In the genomic region with DNA sequence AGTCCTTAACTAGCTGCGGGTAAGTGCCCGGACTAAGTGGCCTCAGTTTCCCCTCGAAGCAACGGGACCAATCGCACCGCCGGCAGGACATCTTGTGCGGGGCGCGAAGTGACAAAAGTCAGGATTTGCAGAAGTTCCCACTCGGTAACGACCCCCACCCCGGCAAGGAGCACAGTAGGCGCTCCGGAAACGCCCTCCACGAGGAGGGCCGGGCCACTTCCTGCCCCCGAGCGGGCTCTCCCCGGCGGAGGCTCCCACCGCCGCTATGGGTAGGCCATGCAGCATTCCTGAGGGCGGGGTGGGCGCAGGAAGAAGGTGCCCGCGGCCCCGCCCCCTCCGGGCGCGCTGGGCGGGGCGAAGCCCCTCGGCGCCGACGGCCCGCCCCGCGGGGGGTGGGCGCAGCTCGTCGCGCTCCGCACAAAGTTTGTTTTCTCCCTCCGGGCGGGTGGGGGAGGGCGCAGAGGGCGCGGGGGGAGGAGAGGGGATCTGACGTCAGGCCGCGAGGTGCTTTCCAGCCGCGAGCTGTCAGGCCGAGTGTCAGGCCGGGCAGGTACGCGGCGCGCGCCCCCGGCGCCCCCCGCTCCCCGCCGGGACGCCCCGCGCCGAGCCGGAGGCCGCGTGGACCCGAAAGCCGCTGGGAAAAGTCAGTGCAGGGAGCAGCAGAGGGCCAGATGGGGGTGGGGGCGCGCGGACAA, we compare ENCODE assay signal across 8 cellular contexts. TPM values are rescaled to one million over a fixed set of nuclear protein-coding genes. Genes with fewer than 3 reads are reported as not detected.
DNase-seq lines count a peak whose midpoint lies in the region; ATAC-seq, FAIRE-seq and TF ChIP-seq lines count a peak whose summit lies in the region.

Gene TGIF2 (plus strand): TSS at position 495 of the 695 bp plus-strand sequence. CDS start 5,178 bp downstream, outside the sequence.

- peak; percentile 95 for DNase-seq in D721Med (ENCODE audit: insufficient read length, low spot score)
- DNase-seq in SK-N-MC (ENCODE audit: low read depth, low spot score), result peak; percentile 66
- peak; percentile 87 for DNase-seq in activated naive CD4-positive, alpha-beta T cell treated with Interleukin-2 at 50 U/mL for 16 hours
- peak; percentile 87 for DNase-seq in frontal cortex (ENCODE audit: low spot score in 2 of 2)
- DNase-seq in omental fat pad (ENCODE audit: low spot score), result peak; percentile 37
- DNase-seq in thoracic aorta (ENCODE audit: low spot score), result peak; percentile 50

- no peak for TF ChIP-seq CTCF in D721Med (IDR thresholded peaks at IDR 0.05; ENCODE audit: insufficient read depth, missing control alignments)
- TF ChIP-seq CTCF in omental fat pad (IDR thresholded peaks at IDR 0.05), result no peak
- no peak for TF ChIP-seq CTCF in thoracic aorta (IDR thresholded peaks at IDR 0.05)

- peak within 1 kb of the TSS; percentile 94 for H3K27ac ChIP-seq in HUES64 (ENCODE audit: low read depth, low read length)
- H3K27ac ChIP-seq in SK-N-MC, result peak within 1 kb of the TSS; percentile 93
- H3K27ac ChIP-seq in thoracic aorta, result peak within 1 kb of the TSS; percentile 75 to 93

- peaks cover 4% of the 10 kb centered on the region; the same call in 1 of the 2 replicates for H3K36me3 ChIP-seq in HUES64 (ENCODE audit: insufficient read depth, low read length)
- H3K36me3 ChIP-seq in SK-N-MC (ENCODE audit: insufficient read depth, low read length), result peaks cover 10% of the 10 kb centered on the region
- H3K36me3 ChIP-seq in thoracic aorta, result no peaks in the 10 kb centered on the region

- ATAC-seq in GM21381 (IDR thresholded peaks at IDR 0.05; ENCODE audit: unreplicated experiment), result peak; percentile 72
- ATAC-seq in omental fat pad (ENCODE audit: low FRiP score), result peak; percentile 85
- peak; percentile 50 for ATAC-seq in thoracic aorta (ENCODE audit: insufficient number of reproducible peaks, low FRiP score, low read depth)

- H3K4me1 ChIP-seq in HUES64 (ENCODE audit: insufficient read depth, low read length) (peaks cover 36% of the 10 kb centered on the region), thoracic aorta (ENCODE audit: control insufficient read depth in 1 of 2, low read depth in 2 of 2) (peaks cover 4 to 22% of the 10 kb centered on the region in 2 donors)

- FAIRE-seq in D721Med (lab: Jason Lieb, UNC), result no peak
- FAIRE-seq in frontal cortex (lab: Jason Lieb, UNC), result no peak

- no peaks in the 10 kb centered on the region for H3K27me3 ChIP-seq in HUES64 (ENCODE audit: insufficient read depth, low read length)
- H3K27me3 ChIP-seq in thoracic aorta (replicated peaks; ENCODE audit: insufficient read depth), result no peaks in the 10 kb centered on the region

- 1% methylated on average over 77 of the region's 80 CpGs for WGBS in HUES64

- H3K4me3 ChIP-seq in HUES64 (ENCODE audit: low read length), result peak within 1 kb of the TSS; percentile 95
- peak within 1 kb of the TSS; percentile 94 for H3K4me3 ChIP-seq in SK-N-MC
- peak within 1 kb of the TSS; percentile 94 for H3K4me3 ChIP-seq in thoracic aorta

- H3K9me3 ChIP-seq in HUES64 (ENCODE audit: insufficient read depth, low read depth, low read length) (no peaks in the 10 kb centered on the region), SK-N-MC (ENCODE audit: low read depth, low read length) (no peaks in the 10 kb centered on the region), thoracic aorta (no peaks in the 10 kb centered on the region)

- peak within 1 kb of the TSS; percentile 97 for H3K9ac ChIP-seq in HUES64 (ENCODE audit: low read depth, low read length)
- H3K9ac ChIP-seq in SK-N-MC (ENCODE audit: insufficient read length), result peak within 1 kb of the TSS; percentile 94

RNA-seq across cellular contexts. Expression of gene TGIF2, which starts in this region (rescaled TPM):
- 31.5 TPM for polyA plus RNA-seq in HUES64 (2013, experiment 1 of 2)
- polyA plus RNA-seq in HUES64 (2013, experiment 2 of 2), result 35.5 TPM
- 4.9 TPM for total RNA-seq in frontal cortex
- 10 to 100 TPM; 11.0 to 15.1 (median 12.1) TPM for total RNA-seq in omental fat pad
- 10 to 100 TPM; 13.4 to 14.2 TPM for total RNA-seq in thoracic aorta

Comparison
In these comparisons a context has a peak if more than half of its experiments do, and no peak if none do; other contexts are left out.
1. Peak in every context shown above with its lines: DNase-seq, ATAC-seq, H3K4me3 ChIP-seq and H3K27ac ChIP-seq.
2. DNase-seq: peak in every context shown above with its lines; median percentile 95 in D721Med; 87 in activated naive CD4-positive, alpha-beta T cell treated with Interleukin-2 at 50 U/mL for 16 hours; 87 in frontal cortex; 66 in SK-N-MC; 50 in thoracic aorta; 37 in omental fat pad.